In the genomic region with DNA sequence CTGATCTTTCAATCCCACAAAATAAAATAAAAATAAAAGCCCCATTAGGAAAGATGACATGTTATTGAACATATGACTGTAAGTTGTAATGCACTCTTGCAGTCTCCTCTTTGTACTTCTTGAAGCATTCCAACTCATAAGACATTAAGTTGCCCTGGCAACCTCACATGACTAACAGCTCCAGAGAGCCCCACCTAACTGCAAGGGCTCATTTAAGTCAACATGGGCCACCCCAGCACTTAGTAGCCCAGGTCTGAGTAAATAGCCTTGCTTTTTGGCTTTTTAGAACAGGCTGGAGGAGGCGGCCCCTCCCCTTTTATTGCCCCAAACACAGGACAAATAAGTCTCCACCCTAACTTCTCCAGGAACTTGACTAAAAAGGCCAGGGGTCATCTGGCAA, we compare ENCODE assay signal across 8 cellular contexts.
DNase-seq lines count a peak whose midpoint lies in the region; ATAC-seq, FAIRE-seq and TF ChIP-seq lines count a peak whose summit lies in the region.

No MANE protein-coding gene starts in this region.

- peak overlapping the region; percentile 83 to 97 (median 91) for H3K4me2 ChIP-seq in BLaER1 treated with 17β-estradiol and CSF1 and Interleukin-3, amounts not matched to agents 10 nM and 100 nM

- no peak for FAIRE-seq in HTR-8/SVneo (lab: Jason Lieb, UNC)

- peaks cover 78% of the 10 kb centered on the region for H3K4me1 Mint-ChIP-seq in brain
- peaks cover 68% of the 10 kb centered on the region for H3K4me1 Mint-ChIP-seq in type B pancreatic cell (ENCODE audit: unreplicated experiment)
- H3K4me1 Mint-ChIP-seq in activated naive CD4-positive, alpha-beta T cell treated with anti-CD3 and anti-CD28 coated beads for 36 hours (ENCODE audit: low read depth) = peaks cover 34% of the 10 kb centered on the region

- CTCF ChIA-PET in activated naive CD4-positive, alpha-beta T cell treated with anti-CD3 and anti-CD28 coated beads for 36 hours (lab: Charles Lee) = no interaction called here

- no peaks in the 10 kb centered on the region for H3K9me3 ChIP-seq in BLaER1 treated with 17β-estradiol and CSF1 and Interleukin-3, amounts not matched to agents 10 nM and 100 nM (replicated peaks in 1 of 11)

- H3K36me3 ChIP-seq in BLaER1 treated with 17β-estradiol and CSF1 and Interleukin-3, amounts not matched to agents 10 nM and 100 nM = no peaks in the 10 kb centered on the region

- H3K9me3 Mint-ChIP-seq in brain (no peaks in the 10 kb centered on the region), type B pancreatic cell (no peaks in the 10 kb centered on the region)
- no peaks in the 10 kb centered on the region for H3K9me3 Mint-ChIP-seq in activated naive CD4-positive, alpha-beta T cell treated with anti-CD3 and anti-CD28 coated beads for 36 hours

- intact Hi-C loops in lower leg skin (cut with DNase I; ENCODE audit: low total_unique reads) = no loop called here
- intact Hi-C loops in activated naive CD4-positive, alpha-beta T cell treated with anti-CD3 and anti-CD28 coated beads for 36 hours (cut with micrococcal nuclease) = loop anchor here (1.0 to 10.0 kb wide), 4 partner anchors 184 to 1715 kb away; a partner anchor contains a TSS

- no peaks in the 10 kb centered on the region for H4K20me1 ChIP-seq in BLaER1 treated with 17β-estradiol and CSF1 and Interleukin-3, amounts not matched to agents 10 nM and 100 nM

- peak overlapping the region; percentile 64 to 86 (median 72); a peak in 21 of 22 replicates for H3K9ac ChIP-seq in BLaER1 treated with 17β-estradiol and CSF1 and Interleukin-3, amounts not matched to agents 10 nM and 100 nM

- H3K4me1 ChIP-seq in BLaER1 treated with 17β-estradiol and CSF1 and Interleukin-3, amounts not matched to agents 10 nM and 100 nM = peaks cover 66 to 100% (median 81%) of the 10 kb centered on the region in 10 experiments

- peak; percentile 13 for DNase-seq in HTR-8/SVneo (ENCODE audit: insufficient read length, low spot score)
- DNase-seq in lower leg skin (ENCODE audit: low spot score in 2 of 2) = peak; percentile 64 to 87
- no peak for DNase-seq in type B pancreatic cell (ENCODE audit: extremely low spot score, unreplicated experiment)
- DNase-seq in activated naive CD4-positive, alpha-beta T cell treated with anti-CD3 and anti-CD28 coated beads for 36 hours = no peak
- DNase-seq in cerebellar nuclear complex (lab: John Stamatoyannopoulos, UW) = no peak

- 45 to 47% methylated on average over 1 of the region's 1 CpG for WGBS in lower leg skin, 2 donors

- H3K27me3 ChIP-seq in BLaER1 treated with 17β-estradiol and CSF1 and Interleukin-3, amounts not matched to agents 10 nM and 100 nM = no peaks in the 10 kb centered on the region

- no peak for TF ChIP-seq POLR2A in lower leg skin (IDR thresholded peaks at IDR 0.05)

- TF ChIP-seq CTCF in brain (conservative IDR thresholded peaks at IDR 0.05) (no peak), lower leg skin (IDR thresholded peaks at IDR 0.05) (no peak), type B pancreatic cell (conservative IDR thresholded peaks at IDR 0.05) (no peak)

- peak overlapping the region; percentile 2 to 57 (median 41); a peak in 16 of 20 replicates for H3K4me3 ChIP-seq in BLaER1 treated with 17β-estradiol and CSF1 and Interleukin-3, amounts not matched to agents 10 nM and 100 nM
- no peak overlapping the region for H3K4me3 ChIP-seq in lower leg skin (ENCODE audit: low read depth, poor library complexity, severe bottlenecking)

- no peaks in the 10 kb centered on the region for H3K36me3 Mint-ChIP-seq in brain
- H3K36me3 Mint-ChIP-seq in type B pancreatic cell = no peaks in the 10 kb centered on the region
- no peaks in the 10 kb centered on the region for H3K36me3 Mint-ChIP-seq in activated naive CD4-positive, alpha-beta T cell treated with anti-CD3 and anti-CD28 coated beads for 36 hours (ENCODE audit: low read depth)

- no peak for ATAC-seq in GM18870 (IDR thresholded peaks at IDR 0.05; ENCODE audit: unreplicated experiment)

- H3K27ac Mint-ChIP-seq in brain (peak overlapping the region; percentile 77 to 100 (median 96)), type B pancreatic cell (peak overlapping the region; percentile 88)
- H3K27ac Mint-ChIP-seq in activated naive CD4-positive, alpha-beta T cell treated with anti-CD3 and anti-CD28 coated beads for 36 hours = no peak overlapping the region

- H3K27ac ChIP-seq in BLaER1 treated with 17β-estradiol and CSF1 and Interleukin-3, amounts not matched to agents 10 nM and 100 nM = peak overlapping the region; percentile 83 to 94 (median 87)

- H3K4me3 Mint-ChIP-seq in brain = peak overlapping the region; percentile 78 to 84 (median 80)
- H3K4me3 Mint-ChIP-seq in type B pancreatic cell = peak overlapping the region; percentile 79
- no peak overlapping the region for H3K4me3 Mint-ChIP-seq in activated naive CD4-positive, alpha-beta T cell treated with anti-CD3 and anti-CD28 coated beads for 36 hours

- no peaks in the 10 kb centered on the region for H3K27me3 Mint-ChIP-seq in brain
- H3K27me3 Mint-ChIP-seq in type B pancreatic cell = no peaks in the 10 kb centered on the region
- H3K27me3 Mint-ChIP-seq in activated naive CD4-positive, alpha-beta T cell treated with anti-CD3 and anti-CD28 coated beads for 36 hours (ENCODE audit: low read depth) = peaks cover 62% of the 10 kb centered on the region

Comparison
In these comparisons a context has a peak if more than half of its experiments do, and no peak if none do; other contexts are left out.
1. DNase-seq: peak in HTR-8/SVneo (single experiment) and lower leg skin (2 of 2); none in type B pancreatic cell (single experiment), activated naive CD4-positive, alpha-beta T cell treated with anti-CD3 and anti-CD28 coated beads for 36 hours (single experiment) and cerebellar nuclear complex (0 of 2).